1 cellular context compared by ENCODE assay signal in genomic region chr3:143718463-143718862, GRCh38.
TF ChIP-seq lines count a peak whose summit lies in the region.

No MANE protein-coding gene starts in this region.

TF ChIP-seq in GM23338, 12 proteins besides CTCF, POLR2A, EP300 and RAD21 (continued from another document):
- TF ChIP-seq POLR2AphosphoS5 (IDR thresholded peaks at IDR 0.05; ENCODE audit: low read depth), result no peak
- no peak for TF ChIP-seq JUNB (IDR thresholded peaks at IDR 0.05; ENCODE audit: unreplicated experiment)
- TF ChIP-seq REST (IDR thresholded peaks at IDR 0.05; ENCODE audit: unreplicated experiment), result no peak
- TF ChIP-seq EZH2phosphoT487 (IDR thresholded peaks at IDR 0.05; ENCODE audit: unreplicated experiment), result no peak
- no peak for TF ChIP-seq ZNF114 (CRISPR knock-in tag; IDR thresholded peaks at IDR 0.05)
- no peak for TF ChIP-seq NANOG (IDR thresholded peaks at IDR 0.05; ENCODE audit: borderline replicate concordance)
- no peak for TF ChIP-seq EZH2 (IDR thresholded peaks at IDR 0.05; ENCODE audit: low read depth, unreplicated experiment)
